1 cellular context compared by ENCODE assay signal in genomic region chr6:147774856-147775255, GRCh38.
TF ChIP-seq lines count a peak whose summit lies in the region.

No MANE protein-coding gene starts in this region.

TF ChIP-seq in SK-N-SH, 30 proteins besides CTCF, POLR2A, EP300 and RAD21 (continued from another document):
- TF ChIP-seq TEAD4 (IDR thresholded peaks at IDR 0.05; ENCODE audit: borderline replicate concordance, insufficient read depth) (no peak), NFIC (IDR thresholded peaks at IDR 0.05; ENCODE audit: borderline replicate concordance) (no peak)
